In genomic region chr20:10670521-10671220, GRCh38 we compare ENCODE assay signal across 8 cellular contexts. TPM values are rescaled to one million over a fixed set of nuclear protein-coding genes. Genes with fewer than 3 reads are reported as not detected.
DNase-seq lines count a peak whose midpoint lies in the region; FAIRE-seq and TF ChIP-seq lines count a peak whose summit lies in the region.

No MANE protein-coding gene starts in this region.

- no peaks in the 10 kb centered on the region for H3K9me2 ChIP-seq in OCI-LY7 (ENCODE audit: insufficient read depth, low read length)

- H3K27ac Mint-ChIP-seq in H9, result peak overlapping the region in 1 of 3 experiments; percentile 16; a peak in 1 of 7 replicates

- no peak overlapping the region for H3K4ac ChIP-seq in H9 (ENCODE audit: low read depth, low read length)

- no peak overlapping the region for H3K9ac ChIP-seq in H9 (ENCODE audit: extremely low read depth, insufficient read length, low read length)

- H2AK5ac ChIP-seq in H9 (ENCODE audit: insufficient read length, low read length), result no peak overlapping the region

- H3K14ac ChIP-seq in H9 (ENCODE audit: insufficient read depth, low read length), result no peak overlapping the region

- H3K4me1 Mint-ChIP-seq in H9, result peaks cover 62 to 67% of the 10 kb centered on the region in 2 experiments

- no peak overlapping the region for H2BK15ac ChIP-seq in H9 (ENCODE audit: low read depth, low read length)

- H3K27me3 Mint-ChIP-seq in H9 (ENCODE audit: low read depth), result no peaks in the 10 kb centered on the region; the same call in 1 of the 2 replicates

- H3K79me2 ChIP-seq in H9 (ENCODE audit: insufficient read depth, low read length) (peaks cover 8% of the 10 kb centered on the region; the same call in 1 of the 2 replicates), OCI-LY7 (ENCODE audit: insufficient read depth, low read depth, low read length) (no peaks in the 10 kb centered on the region)

- H3K18ac ChIP-seq in H9 (ENCODE audit: insufficient read length, low read depth, low read length), result no peak overlapping the region

- no peaks in the 10 kb centered on the region for H3K79me1 ChIP-seq in H9 (ENCODE audit: insufficient read depth, low read depth, low read length, poor library complexity, severe bottlenecking)

- no peak overlapping the region for H2BK5ac ChIP-seq in H9 (ENCODE audit: insufficient read length, low read length)

- peak overlapping the region; percentile 74 for H3K4me2 ChIP-seq in H9 (ENCODE audit: insufficient read depth, insufficient read length, low read length)
- H3K4me2 ChIP-seq in OCI-LY7 (ENCODE audit: low read length), result peak overlapping the region; percentile 83

- no peak overlapping the region for H2BK20ac ChIP-seq in H9 (ENCODE audit: low read depth, low read length, poor library complexity, severe bottlenecking)

- H3K36me3 ChIP-seq in OCI-LY7 (ENCODE audit: insufficient read depth, low read length) (no peaks in the 10 kb centered on the region), spleen (peaks cover 0 to 32% (median 0%) of the 10 kb centered on the region in 6 donors)

- POLR2A ChIA-PET in OCI-LY7 (lab: Charles Lee), result interaction anchor here (1.1 kb wide), 1 partner anchor 65 kb away, joined by 3 read pairs; no protein-coding TSS in a partner anchor

- H3K36me3 Mint-ChIP-seq in H9 (ENCODE audit: insufficient read depth in 1 of 3, low read depth in 3 of 3), result peaks cover 12 to 43% (median 15%) of the 10 kb centered on the region in 3 experiments

- no peak overlapping the region for H2BK120ac ChIP-seq in H9 (ENCODE audit: low read depth, low read length, poor library complexity, severe bottlenecking)

- H3K23me2 ChIP-seq in H9 (ENCODE audit: insufficient read length, low read depth, low read length, poor library complexity, severe bottlenecking), result peaks cover 23% of the 10 kb centered on the region

- FAIRE-seq in GM12891 (lab: Jason Lieb, UNC), result peak; percentile 93

- H3K9me3 ChIP-seq in H9 (ENCODE audit: control insufficient read depth, low read depth, low read length), result no peaks in the 10 kb centered on the region
- no peaks in the 10 kb centered on the region for H3K9me3 ChIP-seq in OCI-LY7 (ENCODE audit: low read length)
- H3K9me3 ChIP-seq in spleen, result no peaks in the 10 kb centered on the region

- no CpG with 5 or more reads among the region's 17 CpGs for WGBS in H9 (ENCODE audit: extremely low coverage, insufficient read length, low lambda C conversion rate)
- 42 to 56% (median 52%) methylated on average over 17 of the region's 17 CpGs for WGBS in spleen, 5 donors

- H3K9me3 Mint-ChIP-seq in H9, result no peaks in the 10 kb centered on the region; a peak in 1 of 5 replicates

- no peak overlapping the region for H3K56ac ChIP-seq in H9 (ENCODE audit: insufficient read length, low read depth, low read length)

- CTCF ChIA-PET in OCI-LY7 (lab: Charles Lee; ENCODE audit: unreplicated experiment), result no interaction called here

- TF ChIP-seq POLR2A in GM12891 (IDR thresholded peaks at IDR 0.05; ENCODE audit: low read depth, low read length), result 0 out of 2 replicates have a peak, but pooled peaks have one; percentile 14
- TF ChIP-seq POLR2A in spleen (IDR thresholded peaks at IDR 0.05), result no peak

- H4K5ac ChIP-seq in H9 (ENCODE audit: insufficient read length, low read depth, low read length), result no peak overlapping the region

- H3K27ac ChIP-seq in H9 (ENCODE audit: insufficient read length, low read depth, low read length), result no peak overlapping the region
- no peak overlapping the region for H3K27ac ChIP-seq in OCI-LY7 (ENCODE audit: low read depth, low read length, poor library complexity, severe bottlenecking)
- H3K27ac ChIP-seq in spleen, result peak overlapping the region; percentile 86 to 98 (median 96)

- peak; percentile 42 for DNase-seq in GM12891 (ENCODE audit: insufficient read length, low spot score)
- no peak for DNase-seq in H9
- DNase-seq in OCI-LY7 (ENCODE audit: low spot score), result peak; percentile 57
- DNase-seq in foreskin fibroblast, result no peak
- DNase-seq in spleen, result no peak
- no peak for DNase-seq in ureter (ENCODE audit: low spot score)
- DNase-seq in NCI-H1436 treated with DMSO at 0.1 percent for 48 hours (lab: John Stamatoyannopoulos, UW), result no peak
- no peak for DNase-seq in COLO829 (ENCODE audit: low spot score)

- no peak overlapping the region for H4K8ac ChIP-seq in H9 (replicated peaks; ENCODE audit: insufficient read length, low read depth, low read length)

- no peak overlapping the region for H3K23ac ChIP-seq in H9 (ENCODE audit: insufficient read length, low read depth, low read length)

- H3K4me3 Mint-ChIP-seq in H9, result peak overlapping the region; percentile 85 to 93

- no peak for TF ChIP-seq CTCF in H9 (conservative IDR thresholded peaks at IDR 0.05)
- TF ChIP-seq CTCF in OCI-LY7 (conservative IDR thresholded peaks at IDR 0.05; ENCODE audit: low read length), result no peak
- TF ChIP-seq CTCF in foreskin fibroblast (IDR thresholded peaks at IDR 0.05; ENCODE audit: low read depth, low read length), result no peak
- TF ChIP-seq CTCF in spleen (IDR thresholded peaks at IDR 0.05 in 8 of 11, conservative IDR thresholded peaks at IDR 0.05 in 3 of 11), result no peak

- intact Hi-C loops in OCI-LY7 (cut with micrococcal nuclease; ENCODE audit: unreplicated experiment) (loop anchor here (5.0 to 10.0 kb wide), 4 partner anchors 118 to 1056 kb away; partner anchors contain the start of gene ANKEF1), spleen (cut with DNase I; ENCODE audit: low total_unique reads) (loop anchor here (10.0 kb wide), 2 partner anchors 544 to 604 kb away; no protein-coding TSS in a partner anchor)

- H4K20me1 ChIP-seq in H9 (ENCODE audit: control insufficient read depth, insufficient read depth, insufficient read length) (no peaks in the 10 kb centered on the region), OCI-LY7 (ENCODE audit: insufficient read depth, low read length) (0 out of 2 replicates have a peak, but pooled peaks cover 3% of the 10 kb centered on the region)

- peaks cover 18% of the 10 kb centered on the region for H3K4me1 ChIP-seq in H9 (ENCODE audit: insufficient read depth, low read length)
- peaks cover 40% of the 10 kb centered on the region for H3K4me1 ChIP-seq in OCI-LY7 (ENCODE audit: insufficient read depth, low read length, poor library complexity, severe bottlenecking)
- H3K4me1 ChIP-seq in spleen, result peaks cover 14 to 100% (median 83%) of the 10 kb centered on the region in 6 donors

- H3T11ph ChIP-seq in H9 (ENCODE audit: low read length), result no peak overlapping the region

- H3K4me3 ChIP-seq in OCI-LY7 (ENCODE audit: low read depth, low read length, poor library complexity, severe bottlenecking) (peak overlapping the region; percentile 31), foreskin fibroblast (ENCODE audit: low read depth in 1 of 2, low read length in 2 of 2) (peak overlapping the region; percentile 88 to 92), spleen (peak overlapping the region; percentile 59 to 86 (median 74))

- BruUV-seq in OCI-LY7 (replicated peaks; lab: Mats Ljungman, UMichigan), result no TSS peak

- H2AFZ ChIP-seq in H9 (ENCODE audit: low read length), result no peak overlapping the region
- peak overlapping the region; percentile 28; the same call in 1 of the 2 replicates for H2AFZ ChIP-seq in OCI-LY7 (ENCODE audit: low read length)

- H4K91ac ChIP-seq in H9 (ENCODE audit: insufficient read length, low read depth, low read length), result no peak overlapping the region

- no peaks in the 10 kb centered on the region for H3K27me3 ChIP-seq in H9 (ENCODE audit: insufficient read depth, low read length)
- peaks cover 0 to 77% (median 19%) of the 10 kb centered on the region in 7 donors for H3K27me3 ChIP-seq in spleen (replicated peaks in 1 of 7)

- no peak overlapping the region for H2BK12ac ChIP-seq in H9 (ENCODE audit: insufficient read length, low read depth, low read length)

TF ChIP-seq in GM12891, 5 proteins besides CTCF, POLR2A, EP300 and RAD21:
- peak; percentile 98 for TF ChIP-seq POU2F2 (IDR thresholded peaks at IDR 0.05; ENCODE audit: low read depth, low read length)
- TF ChIP-seq POLR2AphosphoS5 (IDR thresholded peaks at IDR 0.05; ENCODE audit: low read depth, low read length), result peak; percentile 45; the same call in 1 of the 2 replicates
- peak; percentile 93 for TF ChIP-seq PAX5 (IDR thresholded peaks at IDR 0.05; ENCODE audit: insufficient read depth, low read length, severe bottlenecking)
- no peak for TF ChIP-seq SPI1 (IDR thresholded peaks at IDR 0.05; ENCODE audit: low read depth, low read length)
- TF ChIP-seq TAF1 (IDR thresholded peaks at IDR 0.05; ENCODE audit: low read depth, low read length), result no peak

RNA-seq across cellular contexts. Expression of gene JAG1, which starts 3.1 kb away (rescaled TPM):
- 3.3 TPM for polyA plus RNA-seq in GM12891 (2012; ENCODE audit: low read depth, missing spikeins)
- total RNA-seq in H9 (2021) (54.0 and 58.1 TPM in 2 replicates), OCI-LY7 (2022) (0.67 and 1.7 TPM in 2 replicates), spleen (10 to 100 TPM; 39.5 to 85.3 (median 67.8) TPM), ureter (161 TPM)
- total RNA-seq in OCI-LY7 (2014; rRNA removed; shearing (Covaris generic)), result 0.28 and 0.32 TPM in 2 replicates
- polyA plus RNA-seq in spleen, result 10 to 100 TPM in 1 of 3 donors, 1 to 10 TPM in 2; 5.6 to 13.1 (median 7.7) TPM

Comparison
In these comparisons a context has a peak if more than half of its experiments do, and no peak if none do; other contexts are left out.
1. DNase-seq: peak in GM12891 (single experiment) and OCI-LY7 (single experiment); none in H9 (single experiment), foreskin fibroblast (0 of 2), spleen (single experiment), ureter (single experiment), NCI-H1436 treated with DMSO at 0.1 percent for 48 hours (single experiment) and COLO829 (single experiment).
2. H3K27ac ChIP-seq: peak in spleen (8 of 8); none in H9 (single experiment) and OCI-LY7 (single experiment).
3. H3K4me3 ChIP-seq: peak in every context shown above with its lines; median percentile 90 in foreskin fibroblast; 74 in spleen; 31 in OCI-LY7.
4. RNA of gene JAG1, which starts 3.1 kb away (total RNA-seq): 161 TPM in ureter (single experiment), 39.5 to 85.3 TPM in spleen and 54.0 to 58.1 TPM in H9; 0.28 to 1.7 TPM in OCI-LY7; every median in the first group is over 10 times any median in the second.